ENCODE assay signal across 15 cellular contexts in the genomic region with DNA sequence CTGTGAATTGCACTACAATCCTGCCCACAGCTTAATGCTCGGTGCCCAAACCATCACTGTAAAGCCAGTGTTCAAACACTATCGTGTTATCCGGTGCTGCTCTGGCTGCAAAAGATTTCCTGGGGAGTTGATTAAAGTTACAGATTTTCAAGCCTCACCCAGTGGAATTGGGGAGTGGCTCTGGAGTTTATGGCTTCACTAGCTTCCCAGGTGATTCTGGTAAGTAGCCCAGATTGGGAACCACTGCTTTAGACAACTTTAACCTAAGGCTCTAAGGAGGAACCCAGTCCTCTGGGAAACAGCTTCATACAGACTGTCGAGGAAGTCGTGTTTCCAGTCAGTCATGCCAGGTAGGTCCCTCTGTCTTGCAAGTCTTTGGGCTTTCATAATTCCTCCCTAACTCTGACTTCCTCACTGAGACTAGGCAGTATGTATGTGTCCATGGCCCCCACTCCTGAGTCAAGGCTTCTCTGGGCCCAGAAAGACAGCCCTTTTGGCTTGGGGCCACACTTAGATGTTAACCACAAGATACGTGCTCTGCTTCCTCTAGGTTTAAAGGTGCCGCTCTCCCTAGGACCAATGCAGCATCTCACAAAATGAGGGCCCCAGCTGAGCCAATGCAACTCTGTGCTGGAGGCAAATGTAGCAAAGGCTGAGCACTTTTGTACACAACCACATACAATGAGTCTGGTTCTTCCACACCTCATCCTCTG.
"Had no signal": no experiment of that assay in that cellular context is flagged by ENCODE, and none has a peak within 500 bp of the region (broad histone marks: within the 10 kb centered on the region; RNA-seq: fewer than 3 reads in every experiment).

No MANE protein-coding gene starts in this region.

- H3K27ac ChIP-seq: prostate gland, right lobe of liver, thyroid gland, vagina had no signal

- H3K27me3 ChIP-seq: right lobe of liver, thyroid gland, vagina had no signal

- FAIRE-seq: colon, kidney had no signal

- H3K4me3 Mint-ChIP-seq: activated CD4-positive, alpha-beta T cell treated with anti-CD3 and anti-CD28 coated beads, Interleukin-2, amount 10 ng/mL, durations not matched to agents 24 days and 14 days; activated naive CD4-positive, alpha-beta T cell treated with anti-CD3 and anti-CD28 coated beads, Interleukin-2, amount 10 ng/mL, durations not matched to agents 7 days and 5 days; nephron progenitor cell; WTC11 had no signal

- H3K27ac Mint-ChIP-seq: activated CD4-positive, alpha-beta T cell treated with anti-CD3 and anti-CD28 coated beads, Interleukin-2, amount 10 ng/mL, durations not matched to agents 24 days and 14 days; activated naive CD4-positive, alpha-beta T cell treated with anti-CD3 and anti-CD28 coated beads, Interleukin-2, amount 10 ng/mL, durations not matched to agents 7 days and 5 days; activated T-helper 2 cell treated with anti-CD3 and anti-CD28 coated beads, Interferon-gamma antibody, Interleukin-2, Interleukin-4, amounts not matched to agents 10 μg/mL and 5 μg/mL and 100 μg/mL, durations not matched to agents 14 hours and 24 hours and 36 hours; nephron progenitor cell; WTC11 had no signal

- DNase-seq: activated CD4-positive, alpha-beta T cell treated with anti-CD3 and anti-CD28 coated beads, Interleukin-2, amount 10 ng/mL, durations not matched to agents 24 days and 14 days; activated naive CD4-positive, alpha-beta T cell treated with anti-CD3 and anti-CD28 coated beads, Interleukin-2, amount 10 ng/mL, durations not matched to agents 7 days and 5 days; activated T-cell treated with anti-CD3 and anti-CD28 coated beads for 4 hours; kidney; mesendoderm; nephron progenitor cell; occipital lobe; right lobe of liver; thyroid gland had no signal

- H3K4me1 ChIP-seq: prostate gland, right lobe of liver, thyroid gland, vagina had no signal

- H3K4me3 ChIP-seq: prostate gland, right lobe of liver, thyroid gland, vagina had no signal

- H3K9me3 Mint-ChIP-seq: activated CD4-positive, alpha-beta T cell treated with anti-CD3 and anti-CD28 coated beads, Interleukin-2, amount 10 ng/mL, durations not matched to agents 24 days and 14 days; activated naive CD4-positive, alpha-beta T cell treated with anti-CD3 and anti-CD28 coated beads, Interleukin-2, amount 10 ng/mL, durations not matched to agents 7 days and 5 days; activated T-helper 2 cell treated with anti-CD3 and anti-CD28 coated beads, Interferon-gamma antibody, Interleukin-2, Interleukin-4, amounts not matched to agents 10 μg/mL and 5 μg/mL and 100 μg/mL, durations not matched to agents 14 hours and 24 hours and 36 hours; nephron progenitor cell; WTC11 had no signal

- H3K36me3 Mint-ChIP-seq: activated naive CD4-positive, alpha-beta T cell treated with anti-CD3 and anti-CD28 coated beads, Interleukin-2, amount 10 ng/mL, durations not matched to agents 7 days and 5 days; WTC11 had no signal

- H3K36me3 ChIP-seq: prostate gland, right lobe of liver, thyroid gland, vagina had no signal

- H3K9me3 ChIP-seq: prostate gland, right lobe of liver, thyroid gland, vagina had no signal

- H3K4me1 Mint-ChIP-seq: activated CD4-positive, alpha-beta T cell treated with anti-CD3 and anti-CD28 coated beads, Interleukin-2, amount 10 ng/mL, durations not matched to agents 24 days and 14 days; activated naive CD4-positive, alpha-beta T cell treated with anti-CD3 and anti-CD28 coated beads, Interleukin-2, amount 10 ng/mL, durations not matched to agents 7 days and 5 days; nephron progenitor cell had no signal

- ATAC-seq: esophagus mucosa, right lobe of liver, WTC11 had no signal

- H3K27me3 Mint-ChIP-seq: activated naive CD4-positive, alpha-beta T cell treated with anti-CD3 and anti-CD28 coated beads, Interleukin-2, amount 10 ng/mL, durations not matched to agents 7 days and 5 days had no signal
